In genomic region chr16:66977341-66978113, GRCh38 we compare ENCODE assay signal across 8 cellular contexts. TPM values are rescaled to one million over a fixed set of nuclear protein-coding genes. Genes with fewer than 3 reads are reported as not detected.
DNase-seq lines count a peak whose midpoint lies in the region; ATAC-seq and TF ChIP-seq lines count a peak whose summit lies in the region.

No MANE protein-coding gene starts in this region.

- no peak overlapping the region for H3K9ac ChIP-seq in KMS-11

- H3K4me3 ChIP-seq in BE2C (ENCODE audit: low read depth, low read length) (no peak overlapping the region), KMS-11 (IDR thresholded peaks at IDR 0.05; ENCODE audit: insufficient read depth, low read depth, low read length) (no peak overlapping the region), fibroblast of mammary gland (ENCODE audit: control insufficient read depth, low read depth, low read length) (no peak overlapping the region)

- H3K9me3 Mint-ChIP-seq in neural crest cell: no peaks in the 10 kb centered on the region

- H3K9me3 ChIP-seq in BE2C: no peaks in the 10 kb centered on the region

- peaks cover 8% of the 10 kb centered on the region; the same call in 1 of the 2 replicates for H3K4me1 ChIP-seq in BE2C
- peaks cover 10% of the 10 kb centered on the region for H3K4me1 ChIP-seq in KMS-11 (ENCODE audit: low read depth, poor library complexity, severe bottlenecking)

- H3K4me3 Mint-ChIP-seq in neural crest cell: no peak overlapping the region

- H3K4me2 ChIP-seq in KMS-11: no peak overlapping the region

- peaks cover 18% of the 10 kb centered on the region for H3K27me3 Mint-ChIP-seq in neural crest cell (ENCODE audit: low read depth)

- no peak overlapping the region for H3K27ac Mint-ChIP-seq in neural crest cell (ENCODE audit: unreplicated experiment)

- H3K27me3 ChIP-seq in BE2C: no peaks in the 10 kb centered on the region
- H3K27me3 ChIP-seq in KMS-11 (ENCODE audit: insufficient read depth, low read depth): 0 out of 2 replicates have a peak, but pooled peaks cover 2% of the 10 kb centered on the region

- peak; percentile 64 for ATAC-seq in GM19455 (IDR thresholded peaks at IDR 0.05; ENCODE audit: unreplicated experiment)
- ATAC-seq in stimulated activated naive CD8-positive, alpha-beta T cell treated with anti-CD3 and anti-CD28 coated beads, Interleukin-15, Interleukin-2, amounts not matched to agents 100 U/mL and 50 U/mL, for 24 hours: peak; percentile 98

- H3K36me3 ChIP-seq in BE2C (no peaks in the 10 kb centered on the region), KMS-11 (ENCODE audit: insufficient read depth) (no peaks in the 10 kb centered on the region)

- no peak overlapping the region for H3K27ac ChIP-seq in KMS-11

- TF ChIP-seq CTCF in BE2C (IDR thresholded peaks at IDR 0.05; ENCODE audit: low read depth, low read length): peak; percentile 95
- peak; percentile 94 for TF ChIP-seq CTCF in KMS-11 (conservative IDR thresholded peaks at IDR 0.05; ENCODE audit: low read depth, low read length)
- TF ChIP-seq CTCF in fibroblast of mammary gland (conservative IDR thresholded peaks at IDR 0.05; ENCODE audit: control insufficient read depth, insufficient read depth, low read depth, low read length): peak; percentile 89
- TF ChIP-seq CTCF in neural crest cell (conservative IDR thresholded peaks at IDR 0.05): peak; percentile 97

- no peaks in the 10 kb centered on the region for H4K20me1 ChIP-seq in KMS-11 (ENCODE audit: insufficient read depth)

- no peaks in the 10 kb centered on the region for H3K36me3 Mint-ChIP-seq in neural crest cell (ENCODE audit: low read depth)

- H2AFZ ChIP-seq in KMS-11 (ENCODE audit: low read depth): peak overlapping the region; percentile 47; the same call in 1 of the 2 replicates

- DNase-seq in BE2C (peak; percentile 92), RKO (ENCODE audit: low spot score) (peak; percentile 85), fibroblast of mammary gland (ENCODE audit: low read depth) (peak; percentile 85), neural crest cell (ENCODE audit: low read depth, low spot score) (peak; percentile 91)
- peak; percentile 95 for DNase-seq in activated T-cell treated with anti-CD3 and anti-CD28 coated beads, Interleukin-2, amount 50 U/mL, for 48 hours
- peak; percentile 94 for DNase-seq in stimulated activated naive CD8-positive, alpha-beta T cell treated with anti-CD3 and anti-CD28 coated beads, Interleukin-15, Interleukin-2, amounts not matched to agents 100 U/mL and 50 U/mL, for 24 hours

- H3K4me1 Mint-ChIP-seq in neural crest cell: peaks cover 12% of the 10 kb centered on the region

- no peaks in the 10 kb centered on the region for H3K79me2 ChIP-seq in KMS-11 (ENCODE audit: insufficient read depth, low read depth)

RNA-seq across cellular contexts. Expression of gene CES4A, which starts 10.9 kb away (rescaled TPM):
- not detected for polyA plus RNA-seq in BE2C (2012; ENCODE audit: insufficient read depth, insufficient read length, low read depth)
- 1.8 TPM in 2 replicates for total RNA-seq in neural crest cell

RNA-seq across cellular contexts. Expression of gene CES3, which starts 16.5 kb away (rescaled TPM):
- 9.2 TPM for polyA plus RNA-seq in BE2C (2012; ENCODE audit: insufficient read depth, insufficient read length, low read depth)
- 2.4 and 3.2 TPM in 2 replicates for total RNA-seq in neural crest cell

RNA-seq across cellular contexts. Expression of gene CES2, which starts 42.2 kb away (rescaled TPM):
- polyA plus RNA-seq in BE2C (2012; ENCODE audit: insufficient read depth, insufficient read length, low read depth): 49.5 TPM
- 50.1 and 52.5 TPM in 2 replicates for total RNA-seq in neural crest cell

RNA-seq across cellular contexts. Expression of gene CIAO2B, which starts 43.3 kb away (rescaled TPM):
- polyA plus RNA-seq in BE2C (2012; ENCODE audit: insufficient read depth, insufficient read length, low read depth): 878 TPM
- total RNA-seq in neural crest cell: 73.8 and 77.5 TPM in 2 replicates

RNA-seq across cellular contexts. Expression of gene CBFB, which starts 51.4 kb away (rescaled TPM):
- polyA plus RNA-seq in BE2C (2012; ENCODE audit: insufficient read depth, insufficient read length, low read depth): 51.0 TPM
- 106 TPM in 2 replicates for total RNA-seq in neural crest cell
